Comparison of ENCODE assay signal across 18 cellular contexts in genomic region chr4:65508169-65508568, GRCh38.
DNase-seq lines count a peak whose midpoint lies in the region; ATAC-seq and TF ChIP-seq lines count a peak whose summit lies in the region.
"Had no signal": no experiment of that assay in that cellular context is flagged by ENCODE, and none has a peak within 500 bp of the region (broad histone marks: within the 10 kb centered on the region; RNA-seq: fewer than 3 reads in every experiment).

No MANE protein-coding gene starts in this region.

- H3K27ac ChIP-seq in ACC112 (ENCODE audit: low read depth, low read length) (peak overlapping the region; percentile 74), foreskin keratinocyte (no peak overlapping the region)
- H3K27ac ChIP-seq: vagina had no signal

- POLR2A ChIA-PET in HEK293T (lab: Yijun Ruan, JAX), result no interaction called here

- no peak overlapping the region for H2AFZ ChIP-seq in ACC112 (ENCODE audit: low read length, unreplicated experiment)

- H3K36me3 ChIP-seq in ACC112 (ENCODE audit: insufficient read depth, low read length), result no peaks in the 10 kb centered on the region
- H3K36me3 ChIP-seq: vagina had no signal

- intact Hi-C loops in Right ventricle myocardium inferior (cut with DNase I), result no loop called here

- H3K79me2 ChIP-seq in ACC112 (ENCODE audit: control insufficient read depth, insufficient read depth, low read length, unreplicated experiment), result no peaks in the 10 kb centered on the region

- no peak overlapping the region for H3K4me3 ChIP-seq in ACC112 (ENCODE audit: low read depth, low read length)
- H3K4me3 ChIP-seq: vagina had no signal

- no peak for TF ChIP-seq CTCF in foreskin keratinocyte (conservative IDR thresholded peaks at IDR 0.05)

- CTCF ChIA-PET in HEK293T (lab: Yijun Ruan, JAX), result no interaction called here

- H3K4me1 ChIP-seq in ACC112 (ENCODE audit: control insufficient read depth, insufficient read depth, low read length, unreplicated experiment), result peaks cover 44% of the 10 kb centered on the region
- peaks cover 30% of the 10 kb centered on the region for H3K4me1 ChIP-seq in foreskin keratinocyte
- H3K4me1 ChIP-seq: vagina had no signal

- DNase-seq in HEK293T (ENCODE audit: extremely low spot score) (peak; percentile 6), amniotic epithelial cell (ENCODE audit: low read depth) (peak; percentile 78), foreskin keratinocyte (peak; percentile 83 to 93), iPS-NIHi7 (ENCODE audit: extremely low spot score) (no peak), Right ventricle myocardium inferior (ENCODE audit: missing footprints) (no peak)
- DNase-seq in activated CD4-positive, alpha-beta T cell treated with anti-CD3 and anti-CD28 coated beads for 1 hour, result no peak
- no peak for DNase-seq in effector CD8-positive, alpha-beta T cell (lab: John Stamatoyannopoulos, UW)
- DNase-seq: activated naive CD4-positive, alpha-beta T cell treated with anti-CD3 and anti-CD28 coated beads for 36 hours; AML-193; DMS79; kidney; NCI-H1417 treated with DMSO at 0.1 percent for 48 hours; NCI-H526 treated with DMSO at 0.1 percent for 48 hours; SIG-M5; stimulated activated CD4-positive, alpha-beta T cell treated with anti-CD3 and anti-CD28 coated beads, Interleukin-4, amount 100 ng/mL, for 24 hours had no signal

- ATAC-seq in foreskin keratinocyte (peak; percentile 77), Right ventricle myocardium inferior (no peak)
- ATAC-seq: stimulated activated memory B cell treated with anti-CD40 and anti-IgM and Interleukin-4, amounts not matched to agents 10 μg/mL and 1 μg/mL and 100 μg/mL, for 72 hours had no signal

- no peaks in the 10 kb centered on the region for H3K27me3 ChIP-seq in ACC112 (ENCODE audit: insufficient read depth, low read length)
- H3K27me3 ChIP-seq in foreskin keratinocyte, result no peaks in the 10 kb centered on the region
- H3K27me3 ChIP-seq: vagina had no signal

TF ChIP-seq in HEK293T, 16 proteins besides CTCF, POLR2A, EP300 and RAD21:
- TF ChIP-seq FOXM1 (IDR thresholded peaks at IDR 0.05; ENCODE audit: borderline replicate concordance) (no peak), PKNOX1 (IDR thresholded peaks at IDR 0.05) (peak; percentile 75)

Comparison
In these comparisons a context has a peak if more than half of its experiments do, and no peak if none do; other contexts are left out.
1. DNase-seq: peak in HEK293T (single experiment), amniotic epithelial cell (single experiment) and foreskin keratinocyte (2 of 2); none in iPS-NIHi7 (single experiment), activated CD4-positive, alpha-beta T cell treated with anti-CD3 and anti-CD28 coated beads for 1 hour (single experiment), Right ventricle myocardium inferior (single experiment) and effector CD8-positive, alpha-beta T cell (single experiment).